Comparison of ENCODE assay signal across 1 cellular context in the genomic region with DNA sequence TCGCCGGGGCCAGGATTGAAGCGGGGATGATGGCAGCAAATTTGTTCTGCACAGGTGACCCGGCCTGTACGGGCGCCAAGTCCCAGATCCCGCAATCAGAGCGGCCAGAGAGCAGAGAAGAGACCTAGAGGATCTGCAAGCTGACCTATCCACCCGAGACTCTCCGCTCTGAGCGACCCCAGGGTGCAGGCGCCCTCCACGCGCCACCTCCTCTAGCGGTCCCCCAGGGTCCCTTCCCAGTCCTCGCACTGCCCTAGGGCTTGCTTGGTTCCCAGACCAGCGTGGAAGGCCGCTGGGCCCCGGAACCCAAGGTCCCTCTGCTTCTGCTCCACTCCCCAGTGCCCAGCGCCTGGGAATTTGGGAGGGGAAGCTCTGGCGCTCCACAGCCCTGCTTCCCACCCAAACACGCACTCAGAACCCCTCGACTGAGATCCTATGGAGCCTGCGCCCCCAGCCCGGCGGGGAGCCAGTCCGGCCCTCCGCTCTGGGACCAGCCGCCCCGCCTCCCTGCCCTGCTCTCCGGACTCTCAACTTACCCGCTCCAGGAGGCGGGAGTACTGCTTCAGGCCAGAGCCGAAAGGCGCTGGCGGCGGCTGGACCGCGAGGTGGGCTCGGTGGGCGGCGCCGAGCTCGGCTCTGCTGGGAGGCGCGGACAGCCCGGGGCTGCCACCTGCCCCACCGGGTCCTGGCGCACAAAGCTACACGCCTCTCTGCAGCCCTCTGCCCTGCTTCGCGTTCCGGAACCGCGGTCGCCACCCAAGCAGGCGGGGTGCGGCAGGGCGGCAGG.
TF ChIP-seq lines count a peak whose summit lies in the region.

No MANE protein-coding gene starts in this region.

TF ChIP-seq in HepG2, 621 proteins besides CTCF, POLR2A, EP300 and RAD21 (continued from another document and continues in another):
- TF ChIP-seq ZHX1 (CRISPR knock-in tag; IDR thresholded peaks at IDR 0.05; ENCODE audit: low read depth): 0 out of 2 replicates have a peak, but pooled peaks have one; percentile 23
- TF ChIP-seq SALL1 (CRISPR knock-in tag; IDR thresholded peaks at IDR 0.05): peak; percentile 62; the same call in 1 of the 2 replicates
- TF ChIP-seq, protein P1, sequence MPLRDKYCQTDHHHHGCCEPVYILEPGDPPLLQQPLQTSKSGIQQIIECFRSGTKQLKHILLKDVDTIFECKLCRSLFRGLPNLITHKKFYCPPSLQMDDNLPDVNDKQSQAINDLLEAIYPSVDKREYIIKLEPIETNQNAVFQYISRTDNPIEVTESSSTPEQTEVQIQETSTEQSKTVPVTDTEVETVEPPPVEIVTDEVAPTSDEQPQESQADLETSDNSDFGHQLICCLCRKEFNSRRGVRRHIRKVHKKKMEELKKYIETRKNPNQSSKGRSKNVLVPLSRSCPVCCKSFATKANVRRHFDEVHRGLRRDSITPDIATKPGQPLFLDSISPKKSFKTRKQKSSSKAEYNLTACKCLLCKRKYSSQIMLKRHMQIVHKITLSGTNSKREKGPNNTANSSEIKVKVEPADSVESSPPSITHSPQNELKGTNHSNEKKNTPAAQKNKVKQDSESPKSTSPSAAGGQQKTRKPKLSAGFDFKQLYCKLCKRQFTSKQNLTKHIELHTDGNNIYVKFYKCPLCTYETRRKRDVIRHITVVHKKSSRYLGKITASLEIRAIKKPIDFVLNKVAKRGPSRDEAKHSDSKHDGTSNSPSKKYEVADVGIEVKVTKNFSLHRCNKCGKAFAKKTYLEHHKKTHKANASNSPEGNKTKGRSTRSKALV (CRISPR knock-in tag; IDR thresholded peaks at IDR 0.05): peak; percentile 92; the same call in 1 of the 2 replicates
- TF ChIP-seq MED13 (CRISPR knock-in tag; IDR thresholded peaks at IDR 0.05): no peak
- TF ChIP-seq MEF2D (CRISPR knock-in tag; IDR thresholded peaks at IDR 0.05): no peak
- TF ChIP-seq FOXK2 (IDR thresholded peaks at IDR 0.05): no peak
- TF ChIP-seq CEBPG (CRISPR knock-in tag; IDR thresholded peaks at IDR 0.05): no peak
- TF ChIP-seq ZSCAN21 (CRISPR knock-in tag; IDR thresholded peaks at IDR 0.05; ENCODE audit: borderline replicate concordance): 0 out of 2 replicates have a peak, but pooled peaks have one; percentile 21
- TF ChIP-seq DMAP1 (CRISPR knock-in tag; IDR thresholded peaks at IDR 0.05): no peak
- no peak for TF ChIP-seq ZEB1 (IDR thresholded peaks at IDR 0.05; ENCODE audit: insufficient replicate concordance, low read depth)
- no peak for TF ChIP-seq ATF4 (CRISPR knock-in tag; IDR thresholded peaks at IDR 0.05)
- TF ChIP-seq, protein P2, sequence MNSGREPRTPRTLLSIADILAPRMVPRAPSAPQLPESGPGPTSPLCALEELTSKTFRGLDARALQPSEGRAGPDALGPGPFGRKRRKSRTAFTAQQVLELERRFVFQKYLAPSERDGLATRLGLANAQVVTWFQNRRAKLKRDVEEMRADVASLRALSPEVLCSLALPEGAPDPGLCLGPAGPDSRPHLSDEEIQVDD (CRISPR knock-in tag; IDR thresholded peaks at IDR 0.05; ENCODE audit: borderline replicate concordance): peak; percentile 53; the same call in 1 of the 2 replicates
- no peak for TF ChIP-seq SALL2 (CRISPR knock-in tag; IDR thresholded peaks at IDR 0.05)
- no peak for TF ChIP-seq MZF1 (CRISPR knock-in tag; IDR thresholded peaks at IDR 0.05; ENCODE audit: borderline replicate concordance)
- TF ChIP-seq ZNF329 (CRISPR knock-in tag; IDR thresholded peaks at IDR 0.05; ENCODE audit: low read depth): no peak
- TF ChIP-seq ZNF276 (CRISPR knock-in tag; IDR thresholded peaks at IDR 0.05; ENCODE audit: low read depth): no peak
- TF ChIP-seq ETV6 (CRISPR knock-in tag; conservative IDR thresholded peaks at IDR 0.05): 0 out of 2 replicates have a peak, but pooled peaks have one; percentile 26
- 0 out of 2 replicates have a peak, but pooled peaks have one; percentile 33 for TF ChIP-seq ZNF317 (CRISPR knock-in tag; IDR thresholded peaks at IDR 0.05)
- 0 out of 2 replicates have a peak, but pooled peaks have one; percentile 63 for TF ChIP-seq ZNF589 (CRISPR knock-in tag; conservative IDR thresholded peaks at IDR 0.05)
- TF ChIP-seq SKI (IDR thresholded peaks at IDR 0.05; ENCODE audit: partially characterized antibody): no peak
- TF ChIP-seq ZNF704 (CRISPR knock-in tag; IDR thresholded peaks at IDR 0.05; ENCODE audit: borderline replicate concordance): peak; percentile 83; the same call in 1 of the 2 replicates
- TF ChIP-seq BRD4 (CRISPR knock-in tag; IDR thresholded peaks at IDR 0.05): no peak
- TF ChIP-seq HNF1A (IDR thresholded peaks at IDR 0.05; ENCODE audit: low read depth): no peak
- TF ChIP-seq HNF1A (CRISPR knock-in tag; IDR thresholded peaks at IDR 0.05; ENCODE audit: borderline replicate concordance): no peak
- TF ChIP-seq FOXA3 (CRISPR knock-in tag; IDR thresholded peaks at IDR 0.05): no peak
- TF ChIP-seq AGO1 (IDR thresholded peaks at IDR 0.05; ENCODE audit: low read depth, low read length, poor library complexity, severe bottlenecking): peak; percentile 58
- no peak for TF ChIP-seq ZNF549 (CRISPR knock-in tag; IDR thresholded peaks at IDR 0.05)
- no peak for TF ChIP-seq HMGA1 (CRISPR knock-in tag; conservative IDR thresholded peaks at IDR 0.05)
- TF ChIP-seq SIX4 (CRISPR knock-in tag; IDR thresholded peaks at IDR 0.05): no peak
- 0 out of 2 replicates have a peak, but pooled peaks have one; percentile 24 for TF ChIP-seq ZNF564 (CRISPR knock-in tag; IDR thresholded peaks at IDR 0.05)
- TF ChIP-seq, protein P3, sequence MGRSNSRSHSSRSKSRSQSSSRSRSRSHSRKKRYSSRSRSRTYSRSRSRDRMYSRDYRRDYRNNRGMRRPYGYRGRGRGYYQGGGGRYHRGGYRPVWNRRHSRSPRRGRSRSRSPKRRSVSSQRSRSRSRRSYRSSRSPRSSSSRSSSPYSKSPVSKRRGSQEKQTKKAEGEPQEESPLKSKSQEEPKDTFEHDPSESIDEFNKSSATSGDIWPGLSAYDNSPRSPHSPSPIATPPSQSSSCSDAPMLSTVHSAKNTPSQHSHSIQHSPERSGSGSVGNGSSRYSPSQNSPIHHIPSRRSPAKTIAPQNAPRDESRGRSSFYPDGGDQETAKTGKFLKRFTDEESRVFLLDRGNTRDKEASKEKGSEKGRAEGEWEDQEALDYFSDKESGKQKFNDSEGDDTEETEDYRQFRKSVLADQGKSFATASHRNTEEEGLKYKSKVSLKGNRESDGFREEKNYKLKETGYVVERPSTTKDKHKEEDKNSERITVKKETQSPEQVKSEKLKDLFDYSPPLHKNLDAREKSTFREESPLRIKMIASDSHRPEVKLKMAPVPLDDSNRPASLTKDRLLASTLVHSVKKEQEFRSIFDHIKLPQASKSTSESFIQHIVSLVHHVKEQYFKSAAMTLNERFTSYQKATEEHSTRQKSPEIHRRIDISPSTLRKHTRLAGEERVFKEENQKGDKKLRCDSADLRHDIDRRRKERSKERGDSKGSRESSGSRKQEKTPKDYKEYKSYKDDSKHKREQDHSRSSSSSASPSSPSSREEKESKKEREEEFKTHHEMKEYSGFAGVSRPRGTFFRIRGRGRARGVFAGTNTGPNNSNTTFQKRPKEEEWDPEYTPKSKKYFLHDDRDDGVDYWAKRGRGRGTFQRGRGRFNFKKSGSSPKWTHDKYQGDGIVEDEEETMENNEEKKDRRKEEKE (IDR thresholded peaks at IDR 0.05): no peak
- no peak for TF ChIP-seq ZNF75D (CRISPR knock-in tag; IDR thresholded peaks at IDR 0.05; ENCODE audit: borderline replicate concordance)
- no peak; the same call in 1 of the 2 replicates for TF ChIP-seq CCDC6 (CRISPR knock-in tag; IDR thresholded peaks at IDR 0.05)
- TF ChIP-seq ZNF251 (CRISPR knock-in tag; IDR thresholded peaks at IDR 0.05): no peak
- TF ChIP-seq SATB2 (CRISPR knock-in tag; IDR thresholded peaks at IDR 0.05): no peak
- no peak for TF ChIP-seq NR2F6 (IDR thresholded peaks at IDR 0.05)
- TF ChIP-seq NR2F6 (CRISPR knock-in tag; IDR thresholded peaks at IDR 0.05): no peak
- no peak for TF ChIP-seq ZKSCAN8 (CRISPR knock-in tag; IDR thresholded peaks at IDR 0.05; ENCODE audit: borderline replicate concordance)
- TF ChIP-seq SSRP1 (CRISPR knock-in tag; IDR thresholded peaks at IDR 0.05): no peak
- no peak for TF ChIP-seq SP1 (IDR thresholded peaks at IDR 0.05)
- no peak for TF ChIP-seq SP1 (CRISPR knock-in tag; IDR thresholded peaks at IDR 0.05)
- TF ChIP-seq SNRNP70 (IDR thresholded peaks at IDR 0.05; ENCODE audit: low read depth, low read length): no peak
- TF ChIP-seq MIER3 (CRISPR knock-in tag; IDR thresholded peaks at IDR 0.05; ENCODE audit: borderline replicate concordance): no peak
- 0 out of 2 replicates have a peak, but pooled peaks have one; percentile 57 for TF ChIP-seq NR0B2 (CRISPR knock-in tag; IDR thresholded peaks at IDR 0.05)
- TF ChIP-seq MTF1 (CRISPR knock-in tag; IDR thresholded peaks at IDR 0.05): no peak
